Comparison of ENCODE assay signal across 32 cellular contexts in genomic region chr16:9458816-9459215, GRCh38.
"Had no signal": no experiment of that assay in that cellular context is flagged by ENCODE, and none has a peak within 500 bp of the region (broad histone marks: within the 10 kb centered on the region; RNA-seq: fewer than 3 reads in every experiment).

No MANE protein-coding gene starts in this region.

- H3K4me3 ChIP-seq: adrenal gland, body of pancreas, breast epithelium had no signal

- H3K4me1 ChIP-seq: adrenal gland, body of pancreas, breast epithelium had no signal

- H3K27ac ChIP-seq: adrenal gland, body of pancreas, brain microvascular endothelial cell, breast epithelium, VCaP had no signal

- H3K27me3 ChIP-seq: adrenal gland, body of pancreas, brain microvascular endothelial cell had no signal

- H3K36me3 ChIP-seq: adrenal gland, brain microvascular endothelial cell, breast epithelium had no signal

- DNase-seq: activated B cell treated with CpG ODN at 0.5 μM for 24 hours; activated CD4-positive, alpha-beta memory T cell treated with anti-CD3 and anti-CD28 coated beads for 36 hours; activated CD4-positive, alpha-beta T cell treated with anti-CD3 and anti-CD28 coated beads for 4 hours; activated CD4-positive, alpha-beta T cell treated with anti-CD3 and anti-CD28 coated beads, Interleukin-2, amount 10 ng/mL, durations not matched to agents 24 days and 14 days; activated CD4-positive, alpha-beta T cell treated with anti-CD3 and anti-CD28 coated beads, Interleukin-2, amount 50 U/mL, for 1 hour; activated CD4-positive, alpha-beta T cell treated with anti-CD3 and anti-CD28 coated beads, Interleukin-2, amount 50 U/mL, for 4 hours; activated CD4-positive, CD25-positive, alpha-beta regulatory T cell treated with anti-CD3 and anti-CD28 coated beads, Interleukin-2, amount 50 U/mL, for 72 hours; activated CD8-positive, alpha-beta memory T cell treated with anti-CD3 and anti-CD28 coated beads, Interleukin-2, amount 50 U/mL, for 4 hours; activated CD8-positive, alpha-beta T cell treated with anti-CD3 and anti-CD28 coated beads for 36 hours; activated effector memory CD4-positive, alpha-beta T cell treated with anti-CD3 and anti-CD28 coated beads, Interleukin-2, amount 50 U/mL, for 16 hours; activated gamma-delta T cell treated with Interleukin-2 at 50 U/mL for 16 hours; activated naive CD4-positive, alpha-beta T cell; activated naive CD4-positive, alpha-beta T cell treated with anti-CD3 and anti-CD28 coated beads for 36 hours; activated naive CD4-positive, alpha-beta T cell treated with anti-CD3 and anti-CD28 coated beads, Interleukin-2, amount 50 U/mL, for 16 hours; activated naive CD8-positive, alpha-beta T cell treated with anti-CD3 and anti-CD28 coated beads for 36 hours; activated T-cell treated with anti-CD3 and anti-CD28 coated beads for 4 hours; activated T-cell treated with anti-CD3 and anti-CD28 coated beads, Interleukin-2, amount 50 U/mL, for 1 hour; activated T-cell treated with anti-CD3 and anti-CD28 coated beads, Interleukin-2, amount 50 U/mL, for 4 hours; activated T-cell treated with anti-CD3 and anti-CD28 coated beads, Interleukin-2, amount 50 U/mL, for 72 hours; adrenal gland; amniotic stem cell; aorta; body of pancreas; brain microvascular endothelial cell; central memory CD4-positive, alpha-beta T cell; T-cell; T-helper 17 cell; T-helper 9 cell had no signal

- H3K9me3 ChIP-seq: adrenal gland, body of pancreas had no signal

- ATAC-seq: activated CD8-positive, alpha-beta T cell treated with anti-CD3 and anti-CD28 coated beads for 36 hours; activated naive CD4-positive, alpha-beta T cell treated with anti-CD3 and anti-CD28 coated beads, Interleukin-2, amount 50 U/mL, for 72 hours; activated T-cell treated with anti-CD3 and anti-CD28 coated beads, Interleukin-2, amount 50 U/mL, for 4 hours; activated T-cell treated with anti-CD3 and anti-CD28 coated beads, Interleukin-2, amount 50 U/mL, for 72 hours; activated T-helper 17 cell treated with anti-CD3 and anti-CD28 coated beads, Interleukin-2, amount 50 U/mL, for 72 hours; body of pancreas; T-cell; T-helper 17 cell had no signal
